Comparison of ENCODE assay signal across 15 cellular contexts in the genomic region with DNA sequence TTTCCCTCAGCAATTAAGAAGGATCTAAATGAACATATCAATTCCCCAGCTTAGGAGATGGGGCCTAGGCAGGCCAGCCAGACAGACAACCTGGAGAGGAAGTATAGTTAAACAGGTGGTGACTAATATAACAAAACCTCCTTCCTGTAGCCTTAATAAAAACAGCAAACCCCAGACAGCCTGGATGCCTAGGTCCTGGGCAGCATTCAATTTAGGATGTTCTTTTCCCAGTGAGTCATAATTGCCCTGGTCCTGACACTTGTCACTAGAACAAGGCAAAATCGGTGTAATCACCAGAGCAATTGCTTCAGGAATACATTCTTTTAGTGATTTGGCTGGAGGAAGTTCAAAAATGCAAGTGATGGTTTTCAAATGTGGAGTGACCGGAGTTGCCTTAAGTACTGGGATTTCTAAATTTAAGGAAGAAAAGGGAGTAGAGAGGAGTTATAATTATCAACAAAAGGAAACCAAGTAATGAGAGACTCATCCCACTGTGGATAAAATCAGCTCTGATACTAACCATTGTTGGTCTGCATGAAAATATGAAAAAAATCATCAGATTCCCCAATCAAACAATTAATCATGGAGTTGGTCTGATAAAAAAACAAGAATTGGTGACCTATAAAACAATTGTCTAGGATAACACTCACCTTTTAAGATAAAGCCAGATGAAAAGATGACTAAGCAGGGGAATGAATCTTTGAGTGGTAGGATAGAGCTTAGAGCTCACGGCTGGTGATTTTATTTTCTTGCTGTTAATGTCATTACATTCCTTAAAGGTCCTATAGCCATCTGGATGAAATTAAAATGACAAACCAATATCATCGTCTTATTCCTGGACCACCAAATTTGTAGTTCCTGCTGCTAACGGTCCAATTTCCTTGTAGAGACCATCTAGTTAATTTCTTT. TPM values are rescaled to one million over a fixed set of nuclear protein-coding genes. Genes with fewer than 3 reads are reported as not detected.
DNase-seq lines count a peak whose midpoint lies in the region; ATAC-seq, FAIRE-seq and TF ChIP-seq lines count a peak whose summit lies in the region.
"Had no signal": no experiment of that assay in that cellular context is flagged by ENCODE, and none has a peak within 500 bp of the region (broad histone marks: within the 10 kb centered on the region; RNA-seq: fewer than 3 reads in every experiment).

No MANE protein-coding gene starts in this region.

- no peak for TF ChIP-seq POLR2A in endothelial cell of umbilical vein (IDR thresholded peaks at IDR 0.05; ENCODE audit: low read depth, low read length)
- TF ChIP-seq POLR2A in ovary (IDR thresholded peaks at IDR 0.05): no peak

- BruUV-seq in endothelial cell of umbilical vein (replicated peaks; lab: Mats Ljungman, UMichigan): no TSS peak

- TF ChIP-seq CTCF in endothelial cell of umbilical vein (IDR thresholded peaks at IDR 0.05; ENCODE audit: extremely low read depth in 1 of 2, insufficient read depth in 1 of 2, low read depth in 1 of 2, low read length in 2 of 2): no peak
- no peak for TF ChIP-seq CTCF in osteoblast (IDR thresholded peaks at IDR 0.05; ENCODE audit: extremely low read depth, low read depth, low read length)
- no peak for TF ChIP-seq CTCF in ovary (IDR thresholded peaks at IDR 0.05)
- no peak for TF ChIP-seq CTCF in type B pancreatic cell (conservative IDR thresholded peaks at IDR 0.05)
- no peak for TF ChIP-seq CTCF in dorsolateral prefrontal cortex (IDR thresholded peaks at IDR 0.05 in 54 of 56, conservative IDR thresholded peaks at IDR 0.05 in 2 of 56; ENCODE audit: low read depth in 1 of 56, partially characterized antibody in 56 of 56)

- no peak for TF ChIP-seq EP300 in ovary (IDR thresholded peaks at IDR 0.05)

- POLR2A ChIA-PET in endothelial cell of umbilical vein (lab: Charles Lee): no interaction called here

- peak; percentile 77 for DNase-seq in GM04503 (ENCODE audit: low read depth)
- DNase-seq in NCI-H226: peak; percentile 63
- peak; percentile 74 for DNase-seq in endothelial cell of umbilical vein (ENCODE audit: low read depth, low spot score)
- DNase-seq in osteoblast (ENCODE audit: insufficient read length, low spot score, missing footprints): no peak
- DNase-seq in ovary: no peak
- DNase-seq in type B pancreatic cell (ENCODE audit: extremely low spot score, unreplicated experiment): no peak
- DNase-seq in dorsolateral prefrontal cortex: no peak
- DNase-seq: activated CD4-positive, alpha-beta T cell treated with anti-CD3 and anti-CD28 coated beads for 4 hours; activated naive CD4-positive, alpha-beta T cell treated with anti-CD3 and anti-CD28 coated beads for 36 hours; COR-L47; Karpas-422; left cardiac atrium; NCI-H446 had no signal

- no peaks in the 10 kb centered on the region for H3K9me3 Mint-ChIP-seq in type B pancreatic cell
- H3K9me3 Mint-ChIP-seq: activated naive CD4-positive, alpha-beta T cell treated with anti-CD3 and anti-CD28 coated beads for 36 hours had no signal

- H3K27ac ChIP-seq in endothelial cell of umbilical vein (ENCODE audit: insufficient read depth, low read depth, low read length): peak overlapping the region; percentile 60
- H3K27ac ChIP-seq in osteoblast (ENCODE audit: low read depth, low read length): peak overlapping the region; percentile 34
- no peak overlapping the region for H3K27ac ChIP-seq in ovary
- H3K27ac ChIP-seq in dorsolateral prefrontal cortex: no peak overlapping the region

- peaks cover 12% of the 10 kb centered on the region for H3K4me1 Mint-ChIP-seq in type B pancreatic cell (ENCODE audit: unreplicated experiment)
- H3K4me1 Mint-ChIP-seq: neural crest cell had no signal

- no peak overlapping the region for H3K4me3 Mint-ChIP-seq in type B pancreatic cell
- H3K4me3 Mint-ChIP-seq: activated naive CD4-positive, alpha-beta T cell treated with anti-CD3 and anti-CD28 coated beads for 36 hours; neural crest cell had no signal

- H3K9me1 ChIP-seq in endothelial cell of umbilical vein (replicated peaks; ENCODE audit: control insufficient read depth, extremely low read depth, insufficient read depth, low read length): no peaks in the 10 kb centered on the region

- FAIRE-seq in endothelial cell of umbilical vein (lab: Jason Lieb, UNC): peak; percentile 87

- dilution Hi-C loops in endothelial cell of umbilical vein (cut with MboI; ENCODE audit: extremely low pct_ligation_motif_present, low sequenced_read_pairs): no loop called here

- no peaks in the 10 kb centered on the region for H4K20me1 ChIP-seq in endothelial cell of umbilical vein (replicated peaks; ENCODE audit: control insufficient read depth, extremely low read depth, insufficient read depth, low read length)
- H4K20me1 ChIP-seq in osteoblast (ENCODE audit: insufficient read depth, low read length): no peaks in the 10 kb centered on the region

- no peaks in the 10 kb centered on the region for H3K27me3 Mint-ChIP-seq in type B pancreatic cell

- H3K79me2 ChIP-seq in endothelial cell of umbilical vein (ENCODE audit: control insufficient read depth, insufficient read depth, low read length) (no peaks in the 10 kb centered on the region), osteoblast (ENCODE audit: insufficient read depth, low read length) (no peaks in the 10 kb centered on the region)

- peak overlapping the region; percentile 81 for H3K4me2 ChIP-seq in endothelial cell of umbilical vein (ENCODE audit: insufficient read depth, low read length)
- H3K4me2 ChIP-seq in osteoblast (ENCODE audit: insufficient read depth, low read length): peak overlapping the region; percentile 50

- H3K9me3 ChIP-seq in endothelial cell of umbilical vein (replicated peaks; ENCODE audit: control insufficient read depth, insufficient read depth, low read length) (no peaks in the 10 kb centered on the region), osteoblast (ENCODE audit: low read depth, low read length) (no peaks in the 10 kb centered on the region), ovary (no peaks in the 10 kb centered on the region)

- H3K9ac ChIP-seq in endothelial cell of umbilical vein (replicated peaks; ENCODE audit: extremely low read depth, insufficient read depth, low read length): no peak overlapping the region

- 33 to 34% (median 34%) methylated on average over 5 of the region's 5 CpGs for WGBS in ovary, 3 donors

- no peaks in the 10 kb centered on the region for H3K36me3 Mint-ChIP-seq in type B pancreatic cell

- no peak overlapping the region for H3K27ac Mint-ChIP-seq in type B pancreatic cell
- H3K27ac Mint-ChIP-seq: activated naive CD4-positive, alpha-beta T cell treated with anti-CD3 and anti-CD28 coated beads for 36 hours had no signal

- no peaks in the 10 kb centered on the region for H3K36me3 ChIP-seq in endothelial cell of umbilical vein (ENCODE audit: control insufficient read depth in 2 of 2, extremely low read depth in 1 of 2, insufficient read depth in 2 of 2, low read length in 2 of 2)
- H3K36me3 ChIP-seq in osteoblast (ENCODE audit: insufficient read depth, low read length): no peaks in the 10 kb centered on the region
- H3K36me3 ChIP-seq in ovary: no peaks in the 10 kb centered on the region

- H3K4me3 ChIP-seq in endothelial cell of umbilical vein (replicated peaks in 1 of 3; ENCODE audit: insufficient read depth in 1 of 3, low read depth in 1 of 3, low read length in 3 of 3): no peak overlapping the region
- H3K4me3 ChIP-seq in osteoblast (ENCODE audit: insufficient read depth, low read length): peak overlapping the region; percentile 21
- no peak overlapping the region for H3K4me3 ChIP-seq in ovary
- H3K4me3 ChIP-seq in dorsolateral prefrontal cortex: no peak overlapping the region

- peaks cover 27% of the 10 kb centered on the region for H3K4me1 ChIP-seq in endothelial cell of umbilical vein (ENCODE audit: control insufficient read depth, extremely low read depth, insufficient read depth, low read length)
- H3K4me1 ChIP-seq in osteoblast (ENCODE audit: insufficient read depth, low read length): peaks cover 12% of the 10 kb centered on the region
- H3K4me1 ChIP-seq in ovary (ENCODE audit: insufficient read depth): no peaks in the 10 kb centered on the region

- ATAC-seq in HG03571 (IDR thresholded peaks at IDR 0.05; ENCODE audit: unreplicated experiment): no peak
- ATAC-seq: left cardiac atrium had no signal

- CTCF ChIA-PET in endothelial cell of umbilical vein (lab: Charles Lee): no interaction called here

- no peak overlapping the region for H2AFZ ChIP-seq in endothelial cell of umbilical vein (ENCODE audit: low read depth, low read length)
- H2AFZ ChIP-seq in osteoblast (ENCODE audit: low read length): no peak overlapping the region

- H3K27me3 ChIP-seq in endothelial cell of umbilical vein (ENCODE audit: control insufficient read depth in 2 of 2, insufficient read depth in 2 of 2, low read length in 2 of 2): no peaks in the 10 kb centered on the region
- H3K27me3 ChIP-seq in osteoblast (ENCODE audit: insufficient read depth, low read length): no peaks in the 10 kb centered on the region
- no peaks in the 10 kb centered on the region for H3K27me3 ChIP-seq in ovary
- H3K27me3 ChIP-seq in dorsolateral prefrontal cortex: peaks cover 0 to 4% (median 0%) of the 10 kb centered on the region in 45 donors

- intact Hi-C loops in endothelial cell of umbilical vein (cut with micrococcal nuclease): loop anchor here (1.0 kb wide), 2 partner anchors 31 to 129 kb away; no protein-coding TSS in a partner anchor
- intact Hi-C loops in ovary (cut with DNase I): no loop called here
- intact Hi-C loops in dorsolateral prefrontal cortex (cut with DNase I): no loop called here

TF ChIP-seq in endothelial cell of umbilical vein, 7 proteins besides CTCF, POLR2A, EP300 and RAD21 (continues in another document):
- TF ChIP-seq, protein P1, sequence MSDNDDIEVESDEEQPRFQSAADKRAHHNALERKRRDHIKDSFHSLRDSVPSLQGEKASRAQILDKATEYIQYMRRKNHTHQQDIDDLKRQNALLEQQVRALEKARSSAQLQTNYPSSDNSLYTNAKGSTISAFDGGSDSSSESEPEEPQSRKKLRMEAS (IDR thresholded peaks at IDR 0.05; ENCODE audit: insufficient read depth, insufficient read length): no peak
- TF ChIP-seq FOS (IDR thresholded peaks at IDR 0.05; ENCODE audit: borderline replicate concordance, insufficient read depth, low read length) (peak; percentile 89), POLR2AphosphoS5 (IDR thresholded peaks at IDR 0.05; ENCODE audit: insufficient read depth, low read depth, low read length) (peak; percentile 29)

RNA-seq across cellular contexts. Expression of a gene that starts 39.0 kb away (rescaled TPM):
- 175 and 184 TPM in 2 replicates for total RNA-seq in endothelial cell of umbilical vein
- 32.0 and 39.1 TPM in 2 replicates for polyA plus RNA-seq in endothelial cell of umbilical vein
- polyA plus RNA-seq in endothelial cell of umbilical vein (2011; cell fraction: cytosol; rRNA removed): 75.4 and 75.7 TPM in 2 replicates
- polyA plus RNA-seq in endothelial cell of umbilical vein (2011; cell fraction: nucleus; rRNA removed): 88.6 and 119 TPM in 2 replicates
- polyA plus RNA-seq in endothelial cell of umbilical vein (2012): 103 and 163 TPM in 2 replicates
- polyA minus RNA-seq in endothelial cell of umbilical vein: 61.8 and 70.3 TPM in 2 replicates
- polyA minus RNA-seq in endothelial cell of umbilical vein (2011; cell fraction: cytosol; rRNA and poly(A)+ RNA removed): 215 TPM
- polyA minus RNA-seq in endothelial cell of umbilical vein (2011; cell fraction: nucleus; rRNA and poly(A)+ RNA removed): 64.0 and 85.6 TPM in 2 replicates
- 305 and 353 TPM in 2 replicates for total RNA-seq in osteoblast
- total RNA-seq in ovary: 100 to 1,000 TPM in 1 of 7 donors, 10 to 100 TPM in 6; 37.9 to 176 (median 48.9) TPM
- 10 to 100 TPM; 34.1 to 98.0 TPM for polyA plus RNA-seq in ovary
- 174 and 183 TPM in 2 replicates for total RNA-seq in type B pancreatic cell (ENCODE audit: low replicate concordance)
- 10 to 100 TPM; 34.6 to 97.2 (median 51.4) TPM for total RNA-seq in dorsolateral prefrontal cortex

Comparison
In these comparisons a context has a peak if more than half of its experiments do, and no peak if none do; other contexts are left out.
1. DNase-seq: peak in GM04503 (single experiment), NCI-H226 (single experiment) and endothelial cell of umbilical vein (single experiment); none in osteoblast (single experiment), ovary (0 of 5), type B pancreatic cell (single experiment) and dorsolateral prefrontal cortex (0 of 10).
2. H3K27ac ChIP-seq: peak in endothelial cell of umbilical vein (single experiment) and osteoblast (single experiment); none in ovary (0 of 2) and dorsolateral prefrontal cortex (0 of 59).